34 cellular contexts compared by ENCODE assay signal in the genomic region with DNA sequence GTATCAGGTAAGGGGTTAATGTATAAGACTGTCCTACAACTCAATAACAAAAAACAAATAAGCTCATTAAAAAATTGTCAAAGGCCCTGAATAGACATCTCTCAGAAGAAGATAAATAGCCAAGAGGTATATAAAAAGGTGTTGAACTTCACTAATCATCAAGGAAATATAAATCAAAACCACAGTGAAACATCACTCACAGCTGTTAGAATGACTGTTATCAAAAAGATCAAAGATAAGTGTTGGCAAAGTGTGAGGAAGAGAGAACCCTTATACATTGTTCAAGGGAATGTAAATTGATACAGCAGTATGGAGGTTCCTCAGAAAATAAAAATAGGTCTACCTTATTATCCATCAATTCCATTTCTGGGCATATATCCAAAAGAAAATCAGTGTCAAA.
"Had no signal": no experiment of that assay in that cellular context is flagged by ENCODE, and none has a peak within 500 bp of the region (broad histone marks: within the 10 kb centered on the region; RNA-seq: fewer than 3 reads in every experiment).

No MANE protein-coding gene starts in this region.

- H3K4me3 ChIP-seq: adrenal gland, ascending aorta, colonic mucosa, esophagus squamous epithelium, gastroesophageal sphincter, heart right ventricle, hepatocyte had no signal

- H3K27ac ChIP-seq: adrenal gland, brain microvascular endothelial cell, colonic mucosa, epithelial cell of prostate, esophagus squamous epithelium, gastroesophageal sphincter, heart right ventricle, hepatocyte had no signal

- H2AFZ ChIP-seq: hepatocyte had no signal

- DNase-seq: activated CD4-positive, alpha-beta memory T cell treated with anti-CD3 and anti-CD28 coated beads for 36 hours; activated CD4-positive, alpha-beta T cell treated with anti-CD3 and anti-CD28 coated beads for 36 hours; activated CD4-positive, alpha-beta T cell treated with anti-CD3 and anti-CD28 coated beads, Interleukin-2, amount 10 ng/mL, durations not matched to agents 24 days and 14 days; activated CD4-positive, CD25-positive, alpha-beta regulatory T cell; activated CD4-positive, CD25-positive, alpha-beta regulatory T cell treated with anti-CD3 and anti-CD28 coated beads, Interleukin-2, amount 50 U/mL, for 72 hours; activated CD8-positive, alpha-beta memory T cell treated with anti-CD3 and anti-CD28 coated beads, Interleukin-2, amount 10 ng/mL, durations not matched to agents 7 days and 5 days; activated CD8-positive, alpha-beta memory T cell treated with anti-CD3 and anti-CD28 coated beads, Interleukin-2, amount 50 U/mL, for 4 hours; activated CD8-positive, alpha-beta T cell treated with anti-CD3 and anti-CD28 coated beads, Interleukin-2, amount 10 ng/mL, durations not matched to agents 7 days and 5 days; activated effector memory CD4-positive, alpha-beta T cell treated with anti-CD3 and anti-CD28 coated beads, Interleukin-2, amount 50 U/mL, for 16 hours; activated naive CD4-positive, alpha-beta T cell treated with anti-CD3 and anti-CD28 coated beads for 36 hours; activated naive CD8-positive, alpha-beta T cell treated with anti-CD3 and anti-CD28 coated beads for 36 hours; activated naive CD8-positive, alpha-beta T cell treated with anti-CD3 and anti-CD28 coated beads, Interleukin-2, amount 50 U/mL, for 24 hours; activated T-cell treated with anti-CD3 and anti-CD28 coated beads, Interleukin-2, amount 50 U/mL, for 1 hour; activated T-cell treated with anti-CD3 and anti-CD28 coated beads, Interleukin-2, amount 50 U/mL, for 48 hours; adrenal gland; brain microvascular endothelial cell; caudate nucleus; colonic mucosa; effector CD8-positive, alpha-beta T cell; esophagus squamous epithelium; foreskin melanocyte; heart right ventricle; T1000 had no signal

- H3K36me3 ChIP-seq: adrenal gland, ascending aorta, brain microvascular endothelial cell, colonic mucosa, esophagus squamous epithelium, gastroesophageal sphincter, heart right ventricle had no signal

- H3K4me1 ChIP-seq: colonic mucosa had no signal

- H3K4me2 ChIP-seq: hepatocyte had no signal

- H3K27me3 Mint-ChIP-seq: activated CD4-positive, alpha-beta memory T cell treated with anti-CD3 and anti-CD28 coated beads for 36 hours; activated CD4-positive, alpha-beta T cell treated with anti-CD3 and anti-CD28 coated beads for 36 hours; activated CD4-positive, alpha-beta T cell treated with anti-CD3 and anti-CD28 coated beads, Interleukin-2, amount 10 ng/mL, durations not matched to agents 24 days and 14 days; activated CD8-positive, alpha-beta memory T cell treated with anti-CD3 and anti-CD28 coated beads, Interleukin-2, amount 10 ng/mL, durations not matched to agents 7 days and 5 days; activated naive CD4-positive, alpha-beta T cell treated with anti-CD3 and anti-CD28 coated beads, Interleukin-2, amount 50 U/mL, for 24 hours; activated naive CD8-positive, alpha-beta T cell treated with anti-CD3 and anti-CD28 coated beads for 36 hours; activated naive CD8-positive, alpha-beta T cell treated with anti-CD3 and anti-CD28 coated beads, Interleukin-2, amount 50 U/mL, for 24 hours had no signal

- H3K4me3 Mint-ChIP-seq: activated CD4-positive, alpha-beta memory T cell treated with anti-CD3 and anti-CD28 coated beads for 36 hours; activated CD4-positive, alpha-beta T cell treated with anti-CD3 and anti-CD28 coated beads for 36 hours; activated CD4-positive, alpha-beta T cell treated with anti-CD3 and anti-CD28 coated beads, Interleukin-2, amount 10 ng/mL, durations not matched to agents 24 days and 14 days; activated CD8-positive, alpha-beta memory T cell treated with anti-CD3 and anti-CD28 coated beads, Interleukin-2, amount 10 ng/mL, durations not matched to agents 7 days and 5 days; activated CD8-positive, alpha-beta T cell treated with anti-CD3 and anti-CD28 coated beads, Interleukin-2, amount 10 ng/mL, durations not matched to agents 7 days and 5 days; activated naive CD4-positive, alpha-beta T cell treated with anti-CD3 and anti-CD28 coated beads for 36 hours; activated naive CD4-positive, alpha-beta T cell treated with anti-CD3 and anti-CD28 coated beads, Interleukin-2, amount 50 U/mL, for 24 hours; activated naive CD8-positive, alpha-beta T cell treated with anti-CD3 and anti-CD28 coated beads for 36 hours; activated naive CD8-positive, alpha-beta T cell treated with anti-CD3 and anti-CD28 coated beads, Interleukin-2, amount 50 U/mL, for 24 hours; activated T-helper 1 cell treated with anti-CD3 and anti-CD28 coated beads, Interleukin-12 subunit alpha, Interleukin-12 subunit beta, Interleukin-2, Interleukin-4 antibody, amounts not matched to agents 30 ng/mL and 10 ng/mL and 1 ng/mL, durations not matched to agents 14 hours and 24 hours and 36 hours; T-helper 1 cell treated with Interleukin-12 subunit alpha and Interleukin-12 subunit beta and Interleukin-4 antibody, amounts not matched to agents 30 μg/mL and 1 μg/mL, for 36 hours; T-helper 2 cell treated with Interferon-gamma antibody and Interleukin-4, amounts not matched to agents 5 μg/mL and 100 μg/mL, for 36 hours had no signal

- H3K9me3 Mint-ChIP-seq: activated naive CD8-positive, alpha-beta T cell treated with anti-CD3 and anti-CD28 coated beads, Interleukin-2, amount 50 U/mL, for 24 hours had no signal

- H3K9me3 ChIP-seq: ascending aorta, colonic mucosa, esophagus squamous epithelium, gastroesophageal sphincter had no signal

- H3K27me3 ChIP-seq: adrenal gland, ascending aorta, brain microvascular endothelial cell, colonic mucosa, esophagus squamous epithelium, gastroesophageal sphincter, heart right ventricle, hepatocyte had no signal

- H3K4me1 Mint-ChIP-seq: activated CD4-positive, alpha-beta T cell treated with anti-CD3 and anti-CD28 coated beads for 36 hours; activated naive CD8-positive, alpha-beta T cell treated with anti-CD3 and anti-CD28 coated beads, Interleukin-2, amount 50 U/mL, for 24 hours had no signal

- H3K27ac Mint-ChIP-seq: activated CD4-positive, alpha-beta memory T cell treated with anti-CD3 and anti-CD28 coated beads for 36 hours; activated CD4-positive, alpha-beta T cell treated with anti-CD3 and anti-CD28 coated beads for 36 hours; activated CD4-positive, alpha-beta T cell treated with anti-CD3 and anti-CD28 coated beads, Interleukin-2, amount 10 ng/mL, durations not matched to agents 24 days and 14 days; activated CD8-positive, alpha-beta memory T cell treated with anti-CD3 and anti-CD28 coated beads, Interleukin-2, amount 10 ng/mL, durations not matched to agents 7 days and 5 days; activated CD8-positive, alpha-beta T cell treated with anti-CD3 and anti-CD28 coated beads, Interleukin-2, amount 10 ng/mL, durations not matched to agents 7 days and 5 days; activated naive CD4-positive, alpha-beta T cell treated with anti-CD3 and anti-CD28 coated beads for 36 hours; activated naive CD8-positive, alpha-beta T cell treated with anti-CD3 and anti-CD28 coated beads for 36 hours; activated naive CD8-positive, alpha-beta T cell treated with anti-CD3 and anti-CD28 coated beads, Interleukin-2, amount 50 U/mL, for 24 hours; activated T-helper 1 cell treated with anti-CD3 and anti-CD28 coated beads, Interleukin-12 subunit alpha, Interleukin-12 subunit beta, Interleukin-2, Interleukin-4 antibody, amounts not matched to agents 30 ng/mL and 10 ng/mL and 1 ng/mL, durations not matched to agents 14 hours and 24 hours and 36 hours; activated T-helper 2 cell treated with anti-CD3 and anti-CD28 coated beads, Interferon-gamma antibody, Interleukin-2, Interleukin-4, amounts not matched to agents 10 μg/mL and 5 μg/mL and 100 μg/mL, durations not matched to agents 14 hours and 24 hours and 36 hours; T-helper 1 cell treated with Interleukin-12 subunit alpha and Interleukin-12 subunit beta and Interleukin-4 antibody, amounts not matched to agents 30 μg/mL and 1 μg/mL, for 36 hours; T-helper 2 cell treated with Interferon-gamma antibody and Interleukin-4, amounts not matched to agents 5 μg/mL and 100 μg/mL, for 36 hours had no signal

- FAIRE-seq: bronchial epithelial cell, endothelial cell of umbilical vein had no signal

- H3K79me2 ChIP-seq: hepatocyte had no signal
